21 cellular contexts compared by ENCODE assay signal in the genomic region with DNA sequence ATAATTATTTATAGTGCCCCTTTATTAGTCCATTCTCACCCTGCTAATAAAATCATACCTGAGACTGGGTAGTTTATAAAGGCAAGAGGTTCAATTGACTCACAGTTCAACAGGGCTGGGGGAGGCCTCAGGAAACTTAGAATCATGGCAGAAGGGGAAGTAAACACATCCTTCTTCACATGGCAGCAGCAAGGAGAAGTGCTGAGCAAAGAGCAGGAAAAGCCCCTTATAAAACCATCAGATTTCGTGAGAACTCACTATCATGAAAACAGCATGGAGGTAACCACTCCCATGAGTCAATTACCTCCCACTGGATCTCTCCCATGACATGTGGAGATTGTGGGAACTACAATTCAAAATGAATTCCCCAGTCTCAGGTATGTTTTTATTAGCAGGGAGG.
A peak's percentile ranks its signal among the peaks of the same experiment; 100 is the strongest.
DNase-seq lines count a peak whose midpoint lies in the region; ATAC-seq and TF ChIP-seq lines count a peak whose summit lies in the region.
"Had no signal": no experiment of that assay in that cellular context is flagged by ENCODE, and none has a peak within 500 bp of the region (broad histone marks: within the 10 kb centered on the region; RNA-seq: fewer than 3 reads in every experiment).

No MANE protein-coding gene starts in this region.

- no peak overlapping the region for H3K4me2 ChIP-seq in mesenchymal stem cell (ENCODE audit: low read length, poor library complexity, severe bottlenecking)
- H3K4me2 ChIP-seq: BLaER1 treated with 17β-estradiol and CSF1 and Interleukin-3, amounts not matched to agents 10 nM and 100 nM; PC-9 had no signal

- H3K23ac ChIP-seq in mesenchymal stem cell (ENCODE audit: low read length in 2 of 2): no peak overlapping the region

- H2AK5ac ChIP-seq in mesenchymal stem cell (ENCODE audit: low read length, severe bottlenecking): no peak overlapping the region

- H3K27ac Mint-ChIP-seq in endodermal cell: no peak overlapping the region
- no peak overlapping the region for H3K27ac Mint-ChIP-seq in nephron progenitor cell
- H3K27ac Mint-ChIP-seq: H9, T-cell had no signal

- H3K27ac ChIP-seq in endodermal cell (ENCODE audit: low read depth, low read length) (no peak overlapping the region), upper lobe of right lung (no peak overlapping the region), mesenchymal stem cell (ENCODE audit: low read length, poor library complexity, severe bottlenecking) (no peak overlapping the region)
- H3K27ac ChIP-seq: BLaER1 treated with 17β-estradiol and CSF1 and Interleukin-3, amounts not matched to agents 10 nM and 100 nM; PC-9; RWPE1 had no signal

- no peaks in the 10 kb centered on the region for H3K27me3 ChIP-seq in endodermal cell (ENCODE audit: control insufficient read depth, insufficient read depth, low read length, poor library complexity, severe bottlenecking)
- no peaks in the 10 kb centered on the region for H3K27me3 ChIP-seq in upper lobe of right lung
- H3K27me3 ChIP-seq in mesenchymal stem cell (ENCODE audit: control insufficient read depth in 1 of 2, insufficient read depth in 1 of 2, low read length in 2 of 2): no peaks in the 10 kb centered on the region
- H3K27me3 ChIP-seq: BLaER1 treated with 17β-estradiol and CSF1 and Interleukin-3, amounts not matched to agents 10 nM and 100 nM had no signal

- H3K18ac ChIP-seq in mesenchymal stem cell (ENCODE audit: low read depth in 1 of 2, low read length in 2 of 2): no peak overlapping the region

- no peak overlapping the region for H2BK15ac ChIP-seq in mesenchymal stem cell (ENCODE audit: low read depth, poor library complexity, severe bottlenecking)

- TF ChIP-seq CTCF in endodermal cell (conservative IDR thresholded peaks at IDR 0.05): peak; percentile 48
- TF ChIP-seq CTCF in upper lobe of right lung (IDR thresholded peaks at IDR 0.05): no peak
- TF ChIP-seq CTCF in nephron progenitor cell (IDR thresholded peaks at IDR 0.05): no peak

- no peak overlapping the region for H2BK5ac ChIP-seq in mesenchymal stem cell (ENCODE audit: low read depth, low read length, poor library complexity, severe bottlenecking)

- H2BK12ac ChIP-seq in mesenchymal stem cell (ENCODE audit: low read length in 2 of 2): no peak overlapping the region

- H2AFZ ChIP-seq in mesenchymal stem cell (ENCODE audit: low read depth, low read length): no peak overlapping the region
- H2AFZ ChIP-seq: PC-9 had no signal

- no peaks in the 10 kb centered on the region for H3K79me1 ChIP-seq in mesenchymal stem cell (replicated peaks; ENCODE audit: low read length, poor library complexity, severe bottlenecking)

- H3K4me1 Mint-ChIP-seq in endodermal cell (peaks cover 6% of the 10 kb centered on the region), nephron progenitor cell (no peaks in the 10 kb centered on the region)
- H3K4me1 Mint-ChIP-seq: T-cell had no signal

- H2BK120ac ChIP-seq in mesenchymal stem cell (ENCODE audit: low read depth, low read length): no peak overlapping the region

- no peak overlapping the region for H4K91ac ChIP-seq in mesenchymal stem cell (ENCODE audit: low read length)

- H3K36me3 ChIP-seq in endodermal cell (ENCODE audit: control insufficient read depth, insufficient read depth, low read length) (no peaks in the 10 kb centered on the region), upper lobe of right lung (no peaks in the 10 kb centered on the region), mesenchymal stem cell (ENCODE audit: control insufficient read depth in 1 of 2, insufficient read depth in 2 of 2, low read depth in 1 of 2, low read length in 2 of 2) (no peaks in the 10 kb centered on the region)
- H3K36me3 ChIP-seq: BLaER1 treated with 17β-estradiol and CSF1 and Interleukin-3, amounts not matched to agents 10 nM and 100 nM had no signal

- no peak overlapping the region for H3K14ac ChIP-seq in mesenchymal stem cell (ENCODE audit: low read length in 2 of 2)

- no peak overlapping the region for H3K4me3 ChIP-seq in endodermal cell (ENCODE audit: low read length)
- no peak overlapping the region for H3K4me3 ChIP-seq in upper lobe of right lung
- H3K4me3 ChIP-seq in mesenchymal stem cell (ENCODE audit: insufficient read depth in 1 of 2, low read depth in 1 of 2, low read length in 2 of 2): no peak overlapping the region
- H3K4me3 ChIP-seq: BLaER1 treated with 17β-estradiol and CSF1 and Interleukin-3, amounts not matched to agents 10 nM and 100 nM; PC-9 had no signal

- H3K4me1 ChIP-seq in endodermal cell (ENCODE audit: control insufficient read depth, insufficient read depth, low read length): no peaks in the 10 kb centered on the region
- no peaks in the 10 kb centered on the region for H3K4me1 ChIP-seq in upper lobe of right lung
- H3K4me1 ChIP-seq in mesenchymal stem cell (ENCODE audit: control insufficient read depth, insufficient read depth, low read depth, low read length): no peaks in the 10 kb centered on the region
- H3K4me1 ChIP-seq: BLaER1 treated with 17β-estradiol and CSF1 and Interleukin-3, amounts not matched to agents 10 nM and 100 nM had no signal

- H3K9ac ChIP-seq in endodermal cell (ENCODE audit: extremely low read depth, low read length, poor library complexity, severe bottlenecking): no peak overlapping the region
- no peak overlapping the region for H3K9ac ChIP-seq in mesenchymal stem cell (ENCODE audit: low read length)
- H3K9ac ChIP-seq: BLaER1 treated with 17β-estradiol and CSF1 and Interleukin-3, amounts not matched to agents 10 nM and 100 nM had no signal

- H3K9me3 ChIP-seq in endodermal cell (ENCODE audit: control insufficient read depth, low read length) (no peaks in the 10 kb centered on the region), upper lobe of right lung (no peaks in the 10 kb centered on the region), mesenchymal stem cell (ENCODE audit: control insufficient read depth, low read length) (no peaks in the 10 kb centered on the region)

- no peak overlapping the region for H4K8ac ChIP-seq in mesenchymal stem cell (ENCODE audit: low read length)

- DNase-seq in Daoy (ENCODE audit: low read depth): peak; percentile 37
- no peak for DNase-seq in HEK293T (ENCODE audit: extremely low spot score)
- DNase-seq in MV-4-11 (lab: John Stamatoyannopoulos, UW): peak; percentile 36
- no peak for DNase-seq in endodermal cell
- DNase-seq in upper lobe of right lung: no peak
- no peak for DNase-seq in nephron progenitor cell
- DNase-seq in mesenchymal stem cell: no peak
- DNase-seq: DMS79 treated with DMSO at 0.1 percent for 48 hours, H9, NCI-H1436, NCI-H1930, NCI-H2171 treated with DMSO at 0.1 percent for 48 hours, NCI-H446, NCI-H774, PC-9, SIG-M5, T-cell had no signal

- ATAC-seq in upper lobe of right lung: no peak
- ATAC-seq in HG02798 (IDR thresholded peaks at IDR 0.05; ENCODE audit: poor library complexity, unreplicated experiment): no peak
- ATAC-seq: SK-N-SH treated with all-trans-retinoic acid at 6 μM for 48 hours, T-cell had no signal

- intact Hi-C loops in upper lobe of right lung (cut with DNase I): no loop called here

- H3K4me3 Mint-ChIP-seq in endodermal cell (no peak overlapping the region), nephron progenitor cell (no peak overlapping the region)
- H3K4me3 Mint-ChIP-seq: H9, T-cell had no signal

- H3K9me3 Mint-ChIP-seq in endodermal cell (no peaks in the 10 kb centered on the region), nephron progenitor cell (no peaks in the 10 kb centered on the region)
- H3K9me3 Mint-ChIP-seq: H9, T-cell had no signal

- H3K36me3 Mint-ChIP-seq in endodermal cell (ENCODE audit: low read depth) (no peaks in the 10 kb centered on the region), nephron progenitor cell (ENCODE audit: low read depth) (no peaks in the 10 kb centered on the region)
- H3K36me3 Mint-ChIP-seq: T-cell had no signal

- 88% methylated on average over 1 of the region's 1 CpG; no CpG with 5 or more reads in 1 of the 2 experiments for WGBS in endodermal cell (ENCODE audit: insufficient coverage in 1 of 2, insufficient read length in 1 of 2), 2 experiments
- WGBS in mesenchymal stem cell: no CpG with 5 or more reads among the region's 1 CpG

- peaks cover 22% of the 10 kb centered on the region for H3K27me3 Mint-ChIP-seq in endodermal cell (ENCODE audit: insufficient read depth)
- H3K27me3 Mint-ChIP-seq in nephron progenitor cell (ENCODE audit: low read depth, poor library complexity): peaks cover 3% of the 10 kb centered on the region

- CTCF ChIA-PET in HEK293T (lab: Yijun Ruan, JAX): interaction anchor here (0.6 kb wide), 1 partner anchor 185 kb away, joined by 4 read pairs; no protein-coding TSS in a partner anchor

- POLR2A ChIA-PET in HEK293T (lab: Yijun Ruan, JAX): no interaction called here

- H3K4ac ChIP-seq in mesenchymal stem cell (ENCODE audit: low read depth in 1 of 2, low read length in 2 of 2): no peak overlapping the region

TF ChIP-seq in HEK293T, 16 proteins besides CTCF, POLR2A, EP300 and RAD21:
- TF ChIP-seq FOXM1 (IDR thresholded peaks at IDR 0.05; ENCODE audit: borderline replicate concordance): no peak
- TF ChIP-seq L3MBTL2 (conservative IDR thresholded peaks at IDR 0.05): no peak
- 0 out of 2 replicates have a peak, but pooled peaks have one; percentile 33 for TF ChIP-seq ARNT (IDR thresholded peaks at IDR 0.05)
- no peak for TF ChIP-seq SP1 (IDR thresholded peaks at IDR 0.05)
- no peak for TF ChIP-seq NFRKB (IDR thresholded peaks at IDR 0.05)
- TF ChIP-seq FOXA1 (IDR thresholded peaks at IDR 0.05): no peak
- TF ChIP-seq ZNF384 (IDR thresholded peaks at IDR 0.05): no peak
- TF ChIP-seq SUZ12 (IDR thresholded peaks at IDR 0.05): no peak

Comparison
In these comparisons a context has a peak if more than half of its experiments do, and no peak if none do; other contexts are left out.
1. DNase-seq: peak in Daoy (single experiment) and MV-4-11 (single experiment); none in HEK293T (single experiment), endodermal cell (single experiment), upper lobe of right lung (single experiment), nephron progenitor cell (single experiment) and mesenchymal stem cell (single experiment).